Comparison of ENCODE assay signal across 34 cellular contexts in the genomic region with DNA sequence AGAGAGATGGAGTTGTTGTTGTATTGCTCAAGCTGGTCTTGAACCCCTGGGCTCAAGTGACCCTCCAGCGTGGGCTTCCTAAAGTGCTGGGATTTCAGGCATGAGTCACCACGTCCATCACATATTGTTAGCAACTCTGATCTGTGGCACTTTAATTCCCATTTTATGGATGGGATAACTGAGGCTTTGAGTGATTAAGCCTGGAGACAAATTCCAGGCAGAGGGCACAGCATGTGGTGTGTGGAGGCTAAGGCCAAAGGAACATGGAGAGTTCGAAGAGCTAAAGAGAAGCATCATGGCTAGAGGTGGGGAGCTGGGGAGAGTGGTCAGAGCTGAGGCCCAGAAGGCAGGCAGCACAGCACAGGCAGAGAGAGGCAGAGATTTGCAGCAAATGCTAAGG.
"Had no signal": no experiment of that assay in that cellular context is flagged by ENCODE, and none has a peak within 500 bp of the region (broad histone marks: within the 10 kb centered on the region; RNA-seq: fewer than 3 reads in every experiment).

No MANE protein-coding gene starts in this region.

- H3K36me3 ChIP-seq: MG63 had no signal

- H3K9me3 ChIP-seq: MG63 had no signal

- DNase-seq: Karpas-422, Kasumi-1, MG63, MM.1S, MV-4-11, NCI-H1048, NCI-H1092, NCI-H1092 treated with DMSO at 0.1 percent for 48 hours, NCI-H1105, NCI-H1105 treated with DMSO at 0.1 percent for 48 hours, NCI-H1417 treated with DMSO at 0.1 percent for 48 hours, NCI-H1436, NCI-H1436 treated with DMSO at 0.1 percent for 48 hours, NCI-H146, NCI-H1694, NCI-H1694 treated with DMSO at 0.1 percent for 48 hours, NCI-H187, NCI-H187 treated with DMSO at 0.1 percent for 48 hours, NCI-H1930, NCI-H2029, NCI-H2029 treated with DMSO at 0.1 percent for 48 hours, NCI-H2081, NCI-H2081 treated with DMSO at 0.1 percent for 48 hours, NCI-H2107, NCI-H2171, NCI-H2171 treated with DMSO at 0.1 percent for 48 hours, NCI-H2227 treated with DMSO at 0.1 percent for 48 hours, NCI-H226, NCI-H345, NCI-H446, NCI-H446 treated with DMSO at 0.1 percent for 48 hours, NCI-H510A, NCI-H510A treated with DMSO at 0.1 percent for 48 hours, NCI-H524 had no signal

- H3K27me3 ChIP-seq: MG63 had no signal

- H3K4me3 ChIP-seq: MG63 had no signal
